Comparison of ENCODE assay signal across 10 cellular contexts in genomic region chr10:15670880-15671279, GRCh38. TPM values are rescaled to one million over a fixed set of nuclear protein-coding genes. Genes with fewer than 3 reads are reported as not detected.
"Had no signal": no experiment of that assay in that cellular context is flagged by ENCODE, and none has a peak within 500 bp of the region (broad histone marks: within the 10 kb centered on the region; RNA-seq: fewer than 3 reads in every experiment).

No MANE protein-coding gene starts in this region.

- H3K4me3 ChIP-seq: GM23338 had no signal

- DNase-seq: H9, HCEC 1CT, HFFc6, IMR-90, KBM-7 had no signal

- H3K4me1 Mint-ChIP-seq: GM23338, H9 had no signal

- FAIRE-seq: H1, H54 had no signal

- H3K4me3 Mint-ChIP-seq: GM23338, H9, HFFc6 had no signal

- H3K4me2 ChIP-seq: GM23338 had no signal

- H3K9me3 Mint-ChIP-seq: HFFc6 had no signal

- H2AFZ ChIP-seq: GM23338 had no signal

- H3K27ac ChIP-seq: HL-60 had no signal

- H3K27ac Mint-ChIP-seq: GM23338, H9, HFFc6 had no signal

- ATAC-seq: GM23338 had no signal

RNA-seq across cellular contexts. Expression of gene ITGA8, which starts 48.8 kb away (rescaled TPM):
- total RNA-seq: GM23338, H1, H9, HFFc6, HT1080 had no signal
- polyA plus RNA-seq: GM23338, H1 had no signal
